8 cellular contexts compared by ENCODE assay signal in genomic region chr1:44835738-44836675, GRCh38. TPM values are rescaled to one million over a fixed set of nuclear protein-coding genes. Genes with fewer than 3 reads are reported as not detected.
A peak's percentile ranks its signal among the peaks of the same experiment; 100 is the strongest.
DNase-seq lines count a peak whose midpoint lies in the region; ATAC-seq, FAIRE-seq and TF ChIP-seq lines count a peak whose summit lies in the region.

No MANE protein-coding gene starts in this region.

- ATAC-seq in T-cell (replicated peaks in 1 of 4) (peak; percentile 89 to 96 (median 95)), left ventricle myocardium superior (peak; percentile 87), GM21717 (IDR thresholded peaks at IDR 0.05; ENCODE audit: unreplicated experiment) (no peak)
- peak; percentile 96 for ATAC-seq in activated naive CD8-positive, alpha-beta T cell treated with anti-CD3 and anti-CD28 coated beads, Interleukin-2, amount 50 U/mL, for 24 hours

- H3K27me3 Mint-ChIP-seq in T-cell = peaks cover under 1 to 6% of the 10 kb centered on the region in 2 donors
- H3K27me3 Mint-ChIP-seq in activated naive CD8-positive, alpha-beta T cell treated with anti-CD3 and anti-CD28 coated beads, Interleukin-2, amount 50 U/mL, for 24 hours = no peaks in the 10 kb centered on the region

- peak; percentile 64 for FAIRE-seq in D721Med (lab: Jason Lieb, UNC)

- peak overlapping the region in 1 of 2 donors; percentile 58 for H3K27ac Mint-ChIP-seq in T-cell
- no peak overlapping the region for H3K27ac Mint-ChIP-seq in activated naive CD8-positive, alpha-beta T cell treated with anti-CD3 and anti-CD28 coated beads, Interleukin-2, amount 50 U/mL, for 24 hours

- H3K36me3 Mint-ChIP-seq in T-cell = no peaks in the 10 kb centered on the region
- H3K36me3 Mint-ChIP-seq in activated naive CD8-positive, alpha-beta T cell treated with anti-CD3 and anti-CD28 coated beads, Interleukin-2, amount 50 U/mL, for 24 hours (ENCODE audit: low read depth) = no peaks in the 10 kb centered on the region

- H3K4me1 Mint-ChIP-seq in T-cell = peaks cover 8 to 10% (median 8%) of the 10 kb centered on the region in 3 donors
- H3K4me1 Mint-ChIP-seq in activated naive CD8-positive, alpha-beta T cell treated with anti-CD3 and anti-CD28 coated beads, Interleukin-2, amount 50 U/mL, for 24 hours = peaks cover 6% of the 10 kb centered on the region

- DNase-seq in D721Med (ENCODE audit: insufficient read length, low spot score) (peak; percentile 62), H4 (ENCODE audit: low spot score) (peak; percentile 82), NCI-H1694 (lab: John Stamatoyannopoulos, UW) (peak; percentile 88), T-cell (peak; percentile 60 to 88 (median 81)), left ventricle myocardium superior (peak; percentile 90), retinal pigment epithelial cell (ENCODE audit: low read depth) (no peak)
- peak; percentile 93 for DNase-seq in activated naive CD8-positive, alpha-beta T cell treated with anti-CD3 and anti-CD28 coated beads, Interleukin-2, amount 50 U/mL, for 24 hours

- POLR2A ChIA-PET in T-cell (lab: Charles Lee) = no interaction called here

- H3K9me3 Mint-ChIP-seq in T-cell = no peaks in the 10 kb centered on the region
- no peaks in the 10 kb centered on the region for H3K9me3 Mint-ChIP-seq in activated naive CD8-positive, alpha-beta T cell treated with anti-CD3 and anti-CD28 coated beads, Interleukin-2, amount 50 U/mL, for 24 hours

- CTCF ChIA-PET in T-cell (lab: Charles Lee) = interaction anchor here (0.6 to 1.5 kb wide), 4 partner anchors 46 to 467 kb away, joined by 3 to 4 read pairs (median 3); no protein-coding TSS in a partner anchor

- peak overlapping the region in 1 of 3 donors; percentile 2 for H3K4me3 Mint-ChIP-seq in T-cell
- no peak overlapping the region for H3K4me3 Mint-ChIP-seq in activated naive CD8-positive, alpha-beta T cell treated with anti-CD3 and anti-CD28 coated beads, Interleukin-2, amount 50 U/mL, for 24 hours

- TF ChIP-seq CTCF in D721Med (IDR thresholded peaks at IDR 0.05; ENCODE audit: insufficient read depth, missing control alignments) = peak; percentile 88
- peak; percentile 93 for TF ChIP-seq CTCF in retinal pigment epithelial cell (conservative IDR thresholded peaks at IDR 0.05; ENCODE audit: low read depth, low read length)

- intact Hi-C loops in left ventricle myocardium superior (cut with micrococcal nuclease) = no loop called here

- no peak overlapping the region for H3K4me3 ChIP-seq in retinal pigment epithelial cell (ENCODE audit: low read length)

RNA-seq across cellular contexts. Expression of gene PTCH2, which starts 7.0 kb away (rescaled TPM):
- 0.10 TPM in 1 of 2 replicates, not detected in the other for total RNA-seq in H4 (2014; rRNA removed; shearing (Covaris generic))
- total RNA-seq in T-cell (1 to 10 TPM in 4 of 5 donors, under 1 TPM in 1; 0.89 to 2.3 (median 1.3) TPM), left ventricle myocardium superior (0.40 TPM)

RNA-seq across cellular contexts. Expression of gene BTBD19, which starts 27.7 kb away (rescaled TPM):
- 2.5 and 2.6 TPM in 2 replicates for total RNA-seq in H4 (2014; rRNA removed; shearing (Covaris generic))
- 10 to 100 TPM; 10.1 to 56.7 (median 11.5) TPM for total RNA-seq in T-cell
- total RNA-seq in left ventricle myocardium superior = 2.5 TPM

RNA-seq across cellular contexts. Expression of gene DYNLT4, which starts 28.9 kb away (rescaled TPM):
- 0.12 TPM in 1 of 2 replicates, not detected in the other for total RNA-seq in H4 (2014; rRNA removed; shearing (Covaris generic))
- total RNA-seq in T-cell (1 to 10 TPM in 2 of 5 donors, under 1 TPM in 2, not detected in 1; 0.36 to 4.3 (median 2.3) TPM), left ventricle myocardium superior (0.35 TPM)

RNA-seq across cellular contexts. Expression of gene PLK3, which starts 35.8 kb away (rescaled TPM):
- 1.3 and 4.6 TPM in 2 replicates for total RNA-seq in H4 (2014; rRNA removed; shearing (Covaris generic))
- total RNA-seq in T-cell (100 to 1,000 TPM; 124 to 453 (median 136) TPM), left ventricle myocardium superior (7.5 TPM)

RNA-seq across cellular contexts. Expression of gene BEST4, which starts 48.0 kb away (rescaled TPM):
- total RNA-seq in H4 (2014; rRNA removed; shearing (Covaris generic)) = not detected in 2 replicates
- total RNA-seq in T-cell (1 to 10 TPM in 4 of 5 donors, under 1 TPM in 1; 0.75 to 2.4 (median 1.6) TPM), left ventricle myocardium superior (0.12 TPM)
